1 cellular context compared by ENCODE assay signal in genomic region chr14:102262894-102263462, GRCh38.
TF ChIP-seq lines count a peak whose summit lies in the region.

No MANE protein-coding gene starts in this region.

TF ChIP-seq in HepG2, 621 proteins besides CTCF, POLR2A, EP300 and RAD21 (continued from another document and continues in another):
- TF ChIP-seq ZFYVE20 (CRISPR knock-in tag; IDR thresholded peaks at IDR 0.05; ENCODE audit: borderline replicate concordance, low read depth) (no peak), E2F5 (CRISPR knock-in tag; conservative IDR thresholded peaks at IDR 0.05) (no peak), NONO (IDR thresholded peaks at IDR 0.05) (no peak), NONO (CRISPR knock-in tag; conservative IDR thresholded peaks at IDR 0.05) (no peak), NR2C2 (CRISPR knock-in tag; IDR thresholded peaks at IDR 0.05; ENCODE audit: borderline replicate concordance) (no peak), EZH2 (conservative IDR thresholded peaks at IDR 0.05; ENCODE audit: low read depth, low read length) (no peak), PLRG1 (conservative IDR thresholded peaks at IDR 0.05) (no peak), MLXIP (CRISPR knock-in tag; IDR thresholded peaks at IDR 0.05; ENCODE audit: borderline replicate concordance) (no peak), TEAD3 (CRISPR knock-in tag; optimal IDR thresholded peaks at IDR 0.05; ENCODE audit: borderline replicate concordance) (peak; percentile 19), SIX1 (CRISPR knock-in tag; IDR thresholded peaks at IDR 0.05; ENCODE audit: borderline replicate concordance) (no peak), HIC2 (CRISPR knock-in tag; IDR thresholded peaks at IDR 0.05; ENCODE audit: low read depth) (no peak), STAT5B (CRISPR knock-in tag; IDR thresholded peaks at IDR 0.05) (no peak), PAF1 (CRISPR knock-in tag; IDR thresholded peaks at IDR 0.05) (no peak), HNF4G (IDR thresholded peaks at IDR 0.05; ENCODE audit: borderline replicate concordance, low read depth, low read length) (no peak), HNF4G (CRISPR knock-in tag; IDR thresholded peaks at IDR 0.05; ENCODE audit: borderline replicate concordance, low read depth) (no peak), ZNF557 (CRISPR knock-in tag; IDR thresholded peaks at IDR 0.05) (no peak), POLR2AphosphoS5 (IDR thresholded peaks at IDR 0.05; ENCODE audit: low read depth, low read length) (no peak), ZNF552 (CRISPR knock-in tag; IDR thresholded peaks at IDR 0.05; ENCODE audit: borderline replicate concordance) (no peak), TCF7 (IDR thresholded peaks at IDR 0.05; ENCODE audit: low read depth) (no peak), SETDB1 (CRISPR knock-in tag; IDR thresholded peaks at IDR 0.05; ENCODE audit: borderline replicate concordance) (no peak), IRX3 (CRISPR knock-in tag; IDR thresholded peaks at IDR 0.05; ENCODE audit: borderline replicate concordance, low read depth) (no peak), TERF1 (CRISPR knock-in tag; IDR thresholded peaks at IDR 0.05) (no peak), ZBTB49 (CRISPR knock-in tag; IDR thresholded peaks at IDR 0.05; ENCODE audit: borderline replicate concordance) (no peak), MED8 (CRISPR knock-in tag; IDR thresholded peaks at IDR 0.05; ENCODE audit: insufficient replicate concordance) (no peak), FOXM1 (CRISPR knock-in tag; IDR thresholded peaks at IDR 0.05) (no peak), NPAS2 (CRISPR knock-in tag; IDR thresholded peaks at IDR 0.05; ENCODE audit: borderline replicate concordance) (no peak), ARNT2 (CRISPR knock-in tag; IDR thresholded peaks at IDR 0.05; ENCODE audit: low read depth) (no peak), ZNF292 (CRISPR knock-in tag; IDR thresholded peaks at IDR 0.05; ENCODE audit: borderline replicate concordance, low read depth) (no peak), ZBTB42 (CRISPR knock-in tag; IDR thresholded peaks at IDR 0.05) (no peak), YY1 (IDR thresholded peaks at IDR 0.05; ENCODE audit: insufficient read depth, insufficient replicate concordance, low read depth, low read length) (peak; percentile 33), NR2F2 (IDR thresholded peaks at IDR 0.05; ENCODE audit: borderline replicate concordance, low read depth) (no peak), MTA3 (CRISPR knock-in tag; IDR thresholded peaks at IDR 0.05) (no peak), ZNF225 (CRISPR knock-in tag; IDR thresholded peaks at IDR 0.05) (no peak), DNMT3B (CRISPR knock-in tag; conservative IDR thresholded peaks at IDR 0.05) (no peak), ZMYM3 (CRISPR knock-in tag; IDR thresholded peaks at IDR 0.05) (no peak), ZBTB4 (CRISPR knock-in tag; IDR thresholded peaks at IDR 0.05; ENCODE audit: borderline replicate concordance) (peak; percentile 95; the same call in 1 of the 2 replicates), ZBTB7B (CRISPR knock-in tag; IDR thresholded peaks at IDR 0.05) (0 out of 2 replicates have a peak, but pooled peaks have one; percentile 34), HBP1 (CRISPR knock-in tag; IDR thresholded peaks at IDR 0.05; ENCODE audit: low read depth) (no peak), RNF2 (conservative IDR thresholded peaks at IDR 0.05; ENCODE audit: low read depth) (0 out of 2 replicates have a peak, but pooled peaks have one; percentile 77), ZNF430 (CRISPR knock-in tag; IDR thresholded peaks at IDR 0.05) (no peak), DPF2 (CRISPR knock-in tag; IDR thresholded peaks at IDR 0.05; ENCODE audit: borderline replicate concordance, low read depth) (no peak), ZNF883 (CRISPR knock-in tag; IDR thresholded peaks at IDR 0.05; ENCODE audit: not compliant biosample characterization) (no peak), RELA (CRISPR knock-in tag; IDR thresholded peaks at IDR 0.05) (no peak), PCBP2 (optimal IDR thresholded peaks at IDR 0.05; ENCODE audit: low read depth, low read length, poor library complexity, severe bottlenecking) (no peak), XRCC5 (optimal IDR thresholded peaks at IDR 0.05; ENCODE audit: low read length) (peak; percentile 66), CSRNP1 (CRISPR knock-in tag; IDR thresholded peaks at IDR 0.05) (0 out of 2 replicates have a peak, but pooled peaks have one; percentile 49), BCLAF1 (IDR thresholded peaks at IDR 0.05) (no peak)
